ENCODE assay signal across 26 cellular contexts in genomic region chr4:119290598-119290997, GRCh38. TPM values are rescaled to one million over a fixed set of nuclear protein-coding genes. Genes with fewer than 3 reads are reported as not detected.
DNase-seq lines count a peak whose midpoint lies in the region; ATAC-seq, FAIRE-seq and TF ChIP-seq lines count a peak whose summit lies in the region.
"Had no signal": no experiment of that assay in that cellular context is flagged by ENCODE, and none has a peak within 500 bp of the region (broad histone marks: within the 10 kb centered on the region; RNA-seq: fewer than 3 reads in every experiment).

No MANE protein-coding gene starts in this region.

- H3K4me3 ChIP-seq in hepatocyte (no peak overlapping the region), right lobe of liver (no peak overlapping the region), small intestine (ENCODE audit: low read depth in 1 of 2, low read length in 2 of 2) (no peak overlapping the region)
- H3K4me3 ChIP-seq: A549, GM23248 had no signal

- H3K4me1 ChIP-seq in hepatocyte (ENCODE audit: insufficient read depth) = peaks cover 6% of the 10 kb centered on the region
- H3K4me1 ChIP-seq in right lobe of liver = peaks cover 0 to 13% (median 3%) of the 10 kb centered on the region in 4 donors
- H3K4me1 ChIP-seq in small intestine (ENCODE audit: control insufficient read depth in 2 of 2, insufficient read depth in 1 of 2, low read depth in 1 of 2, low read length in 1 of 2) = no peaks in the 10 kb centered on the region

- DNase-seq in hepatocyte (ENCODE audit: low spot score) = peak; percentile 15
- no peak for DNase-seq in left lobe of liver (ENCODE audit: low spot score)
- DNase-seq in right lobe of liver = no peak
- DNase-seq in small intestine = peak; percentile 29
- no peak for DNase-seq in globus pallidus (ENCODE audit: low spot score)
- no peak for DNase-seq in activated naive CD4-positive, alpha-beta T cell treated with anti-CD3 and anti-CD28 coated beads, Interleukin-2, amount 50 U/mL, for 16 hours
- DNase-seq: 8988T; ACHN; AML-193; C1 segment of cervical spinal cord; Calu3; CD4-positive, alpha-beta memory T cell; COR-L47; DMS53; DMS79 treated with DMSO at 0.1 percent for 48 hours; GF-D8; GM23248; H7; HCEC 1CT had no signal

- H3K9me3 ChIP-seq in hepatocyte (ENCODE audit: low read depth) = no peaks in the 10 kb centered on the region
- H3K9me3 ChIP-seq in right lobe of liver = no peaks in the 10 kb centered on the region
- H3K9me3 ChIP-seq in small intestine (ENCODE audit: control insufficient read depth, low read depth) = no peaks in the 10 kb centered on the region
- H3K9me3 ChIP-seq: A549 had no signal

- no peak overlapping the region for H2AFZ ChIP-seq in hepatocyte
- H2AFZ ChIP-seq: GM23248 had no signal

- peaks cover 4% of the 10 kb centered on the region for H3K79me2 ChIP-seq in hepatocyte

- intact Hi-C loops in right lobe of liver (cut with DNase I) = no loop called here

- ATAC-seq in left lobe of liver (peak; percentile 75), right lobe of liver (peak; percentile 49 to 71 (median 58)), HG03025 (IDR thresholded peaks at IDR 0.05; ENCODE audit: low FRiP score, unreplicated experiment) (no peak)
- ATAC-seq: A549 had no signal

- no peak overlapping the region for H3K4me2 ChIP-seq in hepatocyte
- H3K4me2 ChIP-seq: A549 had no signal

- TF ChIP-seq CTCF in hepatocyte (IDR thresholded peaks at IDR 0.05; ENCODE audit: poor library complexity) (no peak), right lobe of liver (IDR thresholded peaks at IDR 0.05) (no peak)

- WGBS in hepatocyte (ENCODE audit: low lambda C conversion rate, missing lambda C conversion rate) = 52% methylated on average over 1 of the region's 1 CpG
- WGBS in right lobe of liver (ENCODE audit: insufficient coverage, low coverage, low lambda C conversion rate, missing lambda C conversion rate) = 26% methylated on average over 1 of the region's 1 CpG
- 30 to 61% (median 44%) methylated on average over 1 of the region's 1 CpG for WGBS in small intestine, 3 donors

- no peaks in the 10 kb centered on the region for H3K36me3 ChIP-seq in hepatocyte (replicated peaks; ENCODE audit: insufficient read depth, low read depth)
- H3K36me3 ChIP-seq in right lobe of liver = peaks cover 0 to 4% (median 0%) of the 10 kb centered on the region in 4 donors
- peaks cover 2 to 5% of the 10 kb centered on the region in 2 donors for H3K36me3 ChIP-seq in small intestine (ENCODE audit: control insufficient read depth in 2 of 2, insufficient read depth in 2 of 2, low read length in 2 of 2)

- H3K27ac ChIP-seq in hepatocyte (no peak overlapping the region), right lobe of liver (no peak overlapping the region), small intestine (ENCODE audit: low read depth in 1 of 2, low read length in 1 of 2) (no peak overlapping the region)
- H3K27ac ChIP-seq: A549, GM23248 had no signal

- H3K27me3 ChIP-seq in hepatocyte = no peaks in the 10 kb centered on the region
- no peaks in the 10 kb centered on the region for H3K27me3 ChIP-seq in right lobe of liver
- no peaks in the 10 kb centered on the region for H3K27me3 ChIP-seq in small intestine (ENCODE audit: control insufficient read depth in 2 of 2, insufficient read depth in 2 of 2, low read length in 2 of 2)

- TF ChIP-seq POLR2A in right lobe of liver (IDR thresholded peaks at IDR 0.05) = no peak

- FAIRE-seq in small intestine (lab: Jason Lieb, UNC) = no peak
- FAIRE-seq: A549, GM12891, H1 had no signal

- H4K20me1 ChIP-seq in hepatocyte (ENCODE audit: insufficient read depth, poor library complexity, severe bottlenecking) = no peaks in the 10 kb centered on the region

- no peaks in the 10 kb centered on the region for H3K9me2 ChIP-seq in hepatocyte (replicated peaks; ENCODE audit: insufficient read depth)

RNA-seq across cellular contexts. Expression of gene FABP2, which starts 31.3 kb away (rescaled TPM):
- 6.3 and 10.7 TPM in 2 replicates for total RNA-seq in hepatocyte
- polyA plus RNA-seq in hepatocyte = 3.7 and 7.0 TPM in 2 replicates
- not detected for total RNA-seq in left lobe of liver
- total RNA-seq in right lobe of liver = under 1 TPM in 1 of 6 experiments, not detected in 5; 0.09 TPM
- 1,000 to 10,000 TPM in 1 of 3 donors, 100 to 1,000 TPM in 2; 127 to 1,244 (median 661) TPM for polyA plus RNA-seq in small intestine
- total RNA-seq: Calu3; CD4-positive, alpha-beta memory T cell; Daoy; G401; GM23248; H1; H7 had no signal
- polyA plus RNA-seq: A549, BJ, GM23248, H1 had no signal

Comparison
In these comparisons a context has a peak if more than half of its experiments do, and no peak if none do; other contexts are left out.
1. DNase-seq: peak in hepatocyte (single experiment) and small intestine (single experiment); none in left lobe of liver (single experiment), right lobe of liver (0 of 3), globus pallidus (single experiment) and activated naive CD4-positive, alpha-beta T cell treated with anti-CD3 and anti-CD28 coated beads, Interleukin-2, amount 50 U/mL, for 16 hours (single experiment).